8 cellular contexts compared by ENCODE assay signal in genomic region chr4:141131738-141132688, GRCh38. TPM values are rescaled to one million over a fixed set of nuclear protein-coding genes. Genes with fewer than 3 reads are reported as not detected.
DNase-seq lines count a peak whose midpoint lies in the region; ATAC-seq, FAIRE-seq and TF ChIP-seq lines count a peak whose summit lies in the region.

No MANE protein-coding gene starts in this region.

- no peaks in the 10 kb centered on the region for H3K36me3 ChIP-seq in astrocyte (ENCODE audit: insufficient read depth, low read length)

- peak overlapping the region; percentile 94 for H3K4me3 Mint-ChIP-seq in astrocyte (ENCODE audit: unreplicated experiment)
- H3K4me3 Mint-ChIP-seq in stimulated activated effector memory CD8-positive, alpha-beta T cell treated with anti-CD3 and anti-CD28 coated beads, Interleukin-12 subunit alpha, Interleukin-12 subunit beta, amount 100 ng/mL, for 72 hours = peak overlapping the region; percentile 37

- H3K27ac ChIP-seq in astrocyte (ENCODE audit: low read depth, low read length) = no peak overlapping the region

- no peaks in the 10 kb centered on the region for H3K9me3 ChIP-seq in astrocyte (ENCODE audit: insufficient read depth, low read depth, low read length)

- H3K9ac ChIP-seq in astrocyte (ENCODE audit: low read length) = peak overlapping the region; percentile 85

- FAIRE-seq in astrocyte (lab: Jason Lieb, UNC) = no peak

- peaks cover 2% of the 10 kb centered on the region for H3K27me3 Mint-ChIP-seq in astrocyte (ENCODE audit: low read depth, unreplicated experiment)

- peaks cover 14% of the 10 kb centered on the region for H3K4me1 ChIP-seq in astrocyte (ENCODE audit: insufficient read depth, low read length)

- H2AFZ ChIP-seq in astrocyte (ENCODE audit: low read depth, low read length) = peak overlapping the region; percentile 97

- TF ChIP-seq CTCF in astrocyte (IDR thresholded peaks at IDR 0.05; ENCODE audit: insufficient read depth, low read depth, low read length) = no peak

- peak overlapping the region; percentile 83 for H3K4me3 ChIP-seq in astrocyte (ENCODE audit: insufficient read depth, low read depth, low read length)

- H3K4me2 ChIP-seq in astrocyte (ENCODE audit: low read length) = peak overlapping the region; percentile 95

- peaks cover 16% of the 10 kb centered on the region for H4K20me1 ChIP-seq in astrocyte (ENCODE audit: insufficient read depth, low read length)

- H3K4me1 Mint-ChIP-seq in astrocyte (ENCODE audit: low read depth, unreplicated experiment) = no peaks in the 10 kb centered on the region
- H3K4me1 Mint-ChIP-seq in stimulated activated effector memory CD8-positive, alpha-beta T cell treated with anti-CD3 and anti-CD28 coated beads, Interleukin-12 subunit alpha, Interleukin-12 subunit beta, amount 100 ng/mL, for 72 hours = peaks cover 5% of the 10 kb centered on the region

- no peaks in the 10 kb centered on the region for H3K27me3 ChIP-seq in astrocyte (ENCODE audit: insufficient read depth, low read length)

- DNase-seq in DMS79 treated with DMSO at 0.1 percent for 48 hours (lab: John Stamatoyannopoulos, UW) = peak; percentile 9
- DNase-seq in DMS79 (lab: John Stamatoyannopoulos, UW) = no peak
- DNase-seq in astrocyte (ENCODE audit: low read depth) = peak; percentile 16
- DNase-seq in iris pigment epithelial cell (ENCODE audit: low read depth) = peak; percentile 18
- DNase-seq in stimulated activated effector memory CD8-positive, alpha-beta T cell treated with anti-CD3 and anti-CD28 coated beads, Interleukin-12 subunit alpha, Interleukin-12 subunit beta, amount 100 ng/mL, for 72 hours (ENCODE audit: low spot score in 2 of 2) = no peak
- no peak for DNase-seq in occipital lobe (lab: John Stamatoyannopoulos, UW)
- DNase-seq in activated CD4-positive, CD25-positive, alpha-beta regulatory T cell (lab: John Stamatoyannopoulos, UW) = no peak

- no peak overlapping the region for H3K27ac Mint-ChIP-seq in astrocyte (ENCODE audit: unreplicated experiment)
- H3K27ac Mint-ChIP-seq in stimulated activated effector memory CD8-positive, alpha-beta T cell treated with anti-CD3 and anti-CD28 coated beads, Interleukin-12 subunit alpha, Interleukin-12 subunit beta, amount 100 ng/mL, for 72 hours = no peak overlapping the region

- no peaks in the 10 kb centered on the region for H3K36me3 Mint-ChIP-seq in astrocyte (ENCODE audit: low read depth, unreplicated experiment)
- H3K36me3 Mint-ChIP-seq in stimulated activated effector memory CD8-positive, alpha-beta T cell treated with anti-CD3 and anti-CD28 coated beads, Interleukin-12 subunit alpha, Interleukin-12 subunit beta, amount 100 ng/mL, for 72 hours = no peaks in the 10 kb centered on the region

- ATAC-seq in HG03139 (IDR thresholded peaks at IDR 0.05; ENCODE audit: unreplicated experiment) = peak; percentile 14
- peak; percentile 17 for ATAC-seq in stimulated activated effector memory CD8-positive, alpha-beta T cell treated with anti-CD3 and anti-CD28 coated beads, Interleukin-12 subunit alpha, Interleukin-12 subunit beta, amount 100 ng/mL, for 72 hours

- H3K9me3 Mint-ChIP-seq in astrocyte (ENCODE audit: unreplicated experiment) = no peaks in the 10 kb centered on the region
- H3K9me3 Mint-ChIP-seq in stimulated activated effector memory CD8-positive, alpha-beta T cell treated with anti-CD3 and anti-CD28 coated beads, Interleukin-12 subunit alpha, Interleukin-12 subunit beta, amount 100 ng/mL, for 72 hours = no peaks in the 10 kb centered on the region

- peaks cover 27% of the 10 kb centered on the region for H3K79me2 ChIP-seq in astrocyte (ENCODE audit: insufficient read depth, low read length)

RNA-seq across cellular contexts. Expression of gene RNF150, which starts 1.3 kb away (rescaled TPM):
- total RNA-seq in astrocyte (4.1 and 5.2 TPM in 2 replicates), occipital lobe (34.5 TPM)

Comparison
In these comparisons a context has a peak if more than half of its experiments do, and no peak if none do; other contexts are left out.
1. DNase-seq: peak in DMS79 treated with DMSO at 0.1 percent for 48 hours (single experiment), astrocyte (single experiment) and iris pigment epithelial cell (single experiment); none in DMS79 (single experiment), stimulated activated effector memory CD8-positive, alpha-beta T cell treated with anti-CD3 and anti-CD28 coated beads, Interleukin-12 subunit alpha, Interleukin-12 subunit beta, amount 100 ng/mL, for 72 hours (0 of 2), occipital lobe (single experiment) and activated CD4-positive, CD25-positive, alpha-beta regulatory T cell (0 of 4).